In the genomic region with DNA sequence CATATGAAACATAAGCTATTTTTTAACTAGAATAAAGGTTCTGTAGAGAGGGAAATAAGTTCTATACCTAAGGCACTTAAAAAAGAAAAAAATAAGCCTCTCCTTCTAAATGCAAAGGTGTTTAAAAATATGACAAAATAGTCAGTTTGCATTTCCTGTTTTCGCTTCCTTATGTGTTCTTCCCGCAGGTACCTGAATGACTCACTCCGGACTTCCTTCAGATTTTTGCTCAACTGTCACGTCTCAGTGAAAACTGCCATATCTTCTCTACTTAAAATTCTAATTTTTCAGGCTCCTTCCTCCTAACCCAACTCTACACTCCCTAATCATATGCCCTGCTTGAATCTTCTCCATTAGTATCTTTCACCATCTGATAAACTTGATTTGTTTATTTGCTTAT, we compare ENCODE assay signal across 11 cellular contexts.
DNase-seq lines count a peak whose midpoint lies in the region; ATAC-seq, FAIRE-seq and TF ChIP-seq lines count a peak whose summit lies in the region.
"Had no signal": no experiment of that assay in that cellular context is flagged by ENCODE, and none has a peak within 500 bp of the region (broad histone marks: within the 10 kb centered on the region; RNA-seq: fewer than 3 reads in every experiment).

No MANE protein-coding gene starts in this region.

- no peak overlapping the region for H2AFZ ChIP-seq in GM12878 (ENCODE audit: control insufficient read depth, low read depth, low read length)

- H3K4me1 ChIP-seq in GM12878 (ENCODE audit: control insufficient read depth, insufficient read depth, low read length): peaks cover 2% of the 10 kb centered on the region; the same call in 1 of the 2 replicates

- SMC1A ChIA-PET in GM12878 (lab: Charles Lee; ENCODE audit: uncharacterized antibody, unreplicated experiment): interaction anchor here (0.7 kb wide), 1 partner anchor 89 kb away, joined by 4 read pairs; no protein-coding TSS in a partner anchor

- TF ChIP-seq RAD21 in GM12878 (IDR thresholded peaks at IDR 0.05; ENCODE audit: insufficient read depth, low read depth, low read length): no peak

- no peaks in the 10 kb centered on the region for H3K79me2 ChIP-seq in GM12878 (ENCODE audit: control insufficient read depth, insufficient read depth, low read length)

- DNase-seq in GM12878 (ENCODE audit: low read depth, low spot score) (peak; percentile 23), KBM-7 (no peak), kidney glomerular epithelial cell (lab: John Stamatoyannopoulos, UW) (no peak), GM19238 (ENCODE audit: insufficient read length, low spot score) (no peak), NCI-H2081 treated with DMSO at 0.1 percent for 48 hours (lab: John Stamatoyannopoulos, UW) (no peak)
- DNase-seq: NCI-H1694 treated with DMSO at 0.1 percent for 48 hours had no signal

- RAD21 ChIA-PET in GM12878 (lab: Charles Lee; ENCODE audit: unreplicated experiment): interaction anchor here (1.3 to 1.4 kb wide), 2 partner anchors 9 to 11 kb away, joined by 3 to 6 read pairs; no protein-coding TSS in a partner anchor

- TF ChIP-seq POLR2A in GM12878 (IDR thresholded peaks at IDR 0.05; ENCODE audit: low read depth, low read length): no peak

- in situ Hi-C loops in GM12878 (cut with MboI): no loop called here
- in situ Hi-C loops in KBM-7 (cut with MboI; ENCODE audit: low pct_unique_long_range_greater_than_20kb, low sequenced_read_pairs): no loop called here

- peak; percentile 74 for ATAC-seq in GM19023 (IDR thresholded peaks at IDR 0.05; ENCODE audit: unreplicated experiment)
- peak; percentile 88 for ATAC-seq in GM21786 (IDR thresholded peaks at IDR 0.05; ENCODE audit: unreplicated experiment)
- peak; percentile 93 for ATAC-seq in HG03159 (IDR thresholded peaks at IDR 0.05; ENCODE audit: unreplicated experiment)
- ATAC-seq in GM12878: peak; percentile 89

- no peak overlapping the region for H3K27ac ChIP-seq in GM12878 (ENCODE audit: control insufficient read depth, insufficient read depth)
- H3K27ac ChIP-seq: thoracic aorta had no signal

- no peaks in the 10 kb centered on the region for H3K36me3 ChIP-seq in GM12878 (ENCODE audit: control insufficient read depth in 2 of 2, insufficient read depth in 2 of 2, low read length in 1 of 2)
- H3K36me3 ChIP-seq: thoracic aorta had no signal

- intact Hi-C loops in GM12878 (cut with micrococcal nuclease; ENCODE audit: unreplicated experiment): no loop called here

- no peak for FAIRE-seq in GM12878 (lab: Jason Lieb, UNC)
- FAIRE-seq: GM12892 had no signal

- H3K4me3 ChIP-seq in GM12878: no peak overlapping the region
- H3K4me3 ChIP-seq: thoracic aorta had no signal

- no peaks in the 10 kb centered on the region for H4K20me1 ChIP-seq in GM12878 (ENCODE audit: control insufficient read depth, insufficient read depth)

- no peaks in the 10 kb centered on the region for H3K27me3 ChIP-seq in GM12878 (replicated peaks in 1 of 2; ENCODE audit: control insufficient read depth in 2 of 2, insufficient read depth in 2 of 2, low read length in 1 of 2)

- H3K9me3 ChIP-seq in GM12878 (replicated peaks; ENCODE audit: control insufficient read depth, insufficient read depth, low read length): peaks cover 4% of the 10 kb centered on the region; the same call in 2 of the 3 replicates
- H3K9me3 ChIP-seq: thoracic aorta had no signal

- H3K9ac ChIP-seq in GM12878 (ENCODE audit: control insufficient read depth, insufficient read depth, low read length): no peak overlapping the region

- 9% methylated on average over 4 of the region's 4 CpGs for WGBS in GM12878 (ENCODE audit: insufficient coverage, insufficient replicate concordance, low lambda C conversion rate, missing lambda C conversion rate)

- CTCF ChIA-PET in GM12878 (lab: Yijun Ruan, JAX): interaction anchor here (0.6 kb wide), 1 partner anchor 15 kb away, joined by 3 read pairs; no protein-coding TSS in a partner anchor

- TF ChIP-seq CTCF in GM12878 (IDR thresholded peaks at IDR 0.05 in 2 of 3, conservative IDR thresholded peaks at IDR 0.05 in 1 of 3; ENCODE audit: control insufficient read depth in 2 of 3, extremely low read depth in 1 of 3, insufficient read depth in 1 of 3, low read depth in 3 of 3, low read length in 3 of 3): no peak

- peak in 1 of 2 experiments; percentile 83; a peak in 2 of 4 replicates for TF ChIP-seq EP300 in GM12878 (IDR thresholded peaks at IDR 0.05; ENCODE audit: borderline replicate concordance in 1 of 2, control insufficient read depth in 1 of 2, low read depth in 2 of 2, low read length in 2 of 2)

- 0 out of 2 replicates have a peak overlapping the region, but pooled peaks have one; percentile 13 for H3K4me2 ChIP-seq in GM12878 (ENCODE audit: control insufficient read depth, insufficient read depth)

- no TSS peak for BruUV-seq in GM12878 (replicated peaks; lab: Mats Ljungman, UMichigan)

- POLR2A ChIA-PET in GM12878 (lab: Charles Lee): no interaction called here

TF ChIP-seq in GM12878, 131 proteins besides CTCF, POLR2A, EP300 and RAD21 (continues in another document):
- TF ChIP-seq GABPA (IDR thresholded peaks at IDR 0.05; ENCODE audit: low read depth) (peak; percentile 57; the same call in 1 of the 2 replicates), SRF (IDR thresholded peaks at IDR 0.05; ENCODE audit: low read depth in 2 of 2, low read length in 2 of 2) (0 out of 4 replicates have a peak, but pooled peaks of 1 of the 2 experiments have one; percentile 36), RCOR1 (conservative IDR thresholded peaks at IDR 0.05; ENCODE audit: low read depth, low read length) (no peak), BMI1 (IDR thresholded peaks at IDR 0.05; ENCODE audit: borderline replicate concordance) (0 out of 2 replicates have a peak, but pooled peaks have one; percentile 24), NFIC (IDR thresholded peaks at IDR 0.05; ENCODE audit: low read depth, low read length) (peak; percentile 88), RUNX3 (IDR thresholded peaks at IDR 0.05; ENCODE audit: low read length) (peak; percentile 86), JUND (IDR thresholded peaks at IDR 0.05; ENCODE audit: low read depth, low read length) (peak; percentile 82), RBBP5 (conservative IDR thresholded peaks at IDR 0.05) (no peak), MTA3 (IDR thresholded peaks at IDR 0.05; ENCODE audit: borderline replicate concordance, low read length) (peak; percentile 53; the same call in 1 of the 2 replicates), KLF5 (IDR thresholded peaks at IDR 0.05; ENCODE audit: partially characterized antibody) (no peak), SIN3A (IDR thresholded peaks at IDR 0.05; ENCODE audit: low read depth, low read length) (no peak), CEBPB (IDR thresholded peaks at IDR 0.05; ENCODE audit: borderline replicate concordance in 1 of 2, low read depth in 2 of 2, low read length in 2 of 2) (0 out of 4 replicates have a peak, but pooled peaks of 1 of the 2 experiments have one; percentile 49), ATF7 (IDR thresholded peaks at IDR 0.05; ENCODE audit: low read depth) (peak; percentile 50; the same call in 1 of the 2 replicates)
- TF ChIP-seq, protein P1, sequence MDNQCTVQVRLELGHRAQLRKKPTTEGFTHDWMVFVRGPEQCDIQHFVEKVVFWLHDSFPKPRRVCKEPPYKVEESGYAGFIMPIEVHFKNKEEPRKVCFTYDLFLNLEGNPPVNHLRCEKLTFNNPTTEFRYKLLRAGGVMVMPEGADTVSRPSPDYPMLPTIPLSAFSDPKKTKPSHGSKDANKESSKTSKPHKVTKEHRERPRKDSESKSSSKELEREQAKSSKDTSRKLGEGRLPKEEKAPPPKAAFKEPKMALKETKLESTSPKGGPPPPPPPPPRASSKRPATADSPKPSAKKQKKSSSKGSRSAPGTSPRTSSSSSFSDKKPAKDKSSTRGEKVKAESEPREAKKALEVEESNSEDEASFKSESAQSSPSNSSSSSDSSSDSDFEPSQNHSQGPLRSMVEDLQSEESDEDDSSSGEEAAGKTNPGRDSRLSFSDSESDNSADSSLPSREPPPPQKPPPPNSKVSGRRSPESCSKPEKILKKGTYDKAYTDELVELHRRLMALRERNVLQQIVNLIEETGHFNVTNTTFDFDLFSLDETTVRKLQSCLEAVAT (IDR thresholded peaks at IDR 0.05): no peak
- TF ChIP-seq, protein P2, sequence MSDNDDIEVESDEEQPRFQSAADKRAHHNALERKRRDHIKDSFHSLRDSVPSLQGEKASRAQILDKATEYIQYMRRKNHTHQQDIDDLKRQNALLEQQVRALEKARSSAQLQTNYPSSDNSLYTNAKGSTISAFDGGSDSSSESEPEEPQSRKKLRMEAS (IDR thresholded peaks at IDR 0.05; ENCODE audit: low read depth, low read length): no peak
- TF ChIP-seq, protein P3, sequence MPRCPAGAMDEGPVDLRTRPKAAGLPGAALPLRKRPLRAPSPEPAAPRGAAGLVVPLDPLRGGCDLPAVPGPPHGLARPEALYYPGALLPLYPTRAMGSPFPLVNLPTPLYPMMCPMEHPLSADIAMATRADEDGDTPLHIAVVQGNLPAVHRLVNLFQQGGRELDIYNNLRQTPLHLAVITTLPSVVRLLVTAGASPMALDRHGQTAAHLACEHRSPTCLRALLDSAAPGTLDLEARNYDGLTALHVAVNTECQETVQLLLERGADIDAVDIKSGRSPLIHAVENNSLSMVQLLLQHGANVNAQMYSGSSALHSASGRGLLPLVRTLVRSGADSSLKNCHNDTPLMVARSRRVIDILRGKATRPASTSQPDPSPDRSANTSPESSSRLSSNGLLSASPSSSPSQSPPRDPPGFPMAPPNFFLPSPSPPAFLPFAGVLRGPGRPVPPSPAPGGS (IDR thresholded peaks at IDR 0.05; ENCODE audit: borderline replicate concordance, insufficient read depth, low read depth, low read length, poor library complexity, severe bottlenecking): peak; percentile 22
